ENCODE assay signal across 1 cellular context in the genomic region with DNA sequence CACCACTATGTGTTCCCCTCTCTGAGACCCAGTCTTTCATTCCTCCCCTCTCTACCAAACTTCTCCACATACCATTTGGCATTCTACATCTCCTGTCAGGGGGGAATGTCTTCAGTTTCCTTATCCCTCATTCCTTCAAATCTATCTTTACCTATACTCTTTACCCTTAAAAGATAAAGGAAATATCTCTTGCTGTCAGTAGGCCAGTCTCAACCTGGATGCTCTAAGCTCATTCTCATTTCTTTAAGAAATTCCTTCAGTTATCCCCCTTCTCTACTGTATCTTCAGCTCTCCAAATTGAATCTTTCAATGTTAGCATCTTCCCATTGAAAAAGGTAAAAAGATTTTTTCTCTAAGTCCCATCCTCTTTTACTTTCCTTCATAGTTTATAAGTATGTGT.
TF ChIP-seq lines count a peak whose summit lies in the region.

No MANE protein-coding gene starts in this region.

TF ChIP-seq in HEK293, 187 proteins besides CTCF, POLR2A, EP300 and RAD21:
- TF ChIP-seq, protein P1, sequence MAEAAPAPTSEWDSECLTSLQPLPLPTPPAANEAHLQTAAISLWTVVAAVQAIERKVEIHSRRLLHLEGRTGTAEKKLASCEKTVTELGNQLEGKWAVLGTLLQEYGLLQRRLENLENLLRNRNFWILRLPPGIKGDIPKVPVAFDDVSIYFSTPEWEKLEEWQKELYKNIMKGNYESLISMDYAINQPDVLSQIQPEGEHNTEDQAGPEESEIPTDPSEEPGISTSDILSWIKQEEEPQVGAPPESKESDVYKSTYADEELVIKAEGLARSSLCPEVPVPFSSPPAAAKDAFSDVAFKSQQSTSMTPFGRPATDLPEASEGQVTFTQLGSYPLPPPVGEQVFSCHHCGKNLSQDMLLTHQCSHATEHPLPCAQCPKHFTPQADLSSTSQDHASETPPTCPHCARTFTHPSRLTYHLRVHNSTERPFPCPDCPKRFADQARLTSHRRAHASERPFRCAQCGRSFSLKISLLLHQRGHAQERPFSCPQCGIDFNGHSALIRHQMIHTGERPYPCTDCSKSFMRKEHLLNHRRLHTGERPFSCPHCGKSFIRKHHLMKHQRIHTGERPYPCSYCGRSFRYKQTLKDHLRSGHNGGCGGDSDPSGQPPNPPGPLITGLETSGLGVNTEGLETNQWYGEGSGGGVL (tag by site-specific recombination; IDR thresholded peaks at IDR 0.05), result no peak
- TF ChIP-seq, protein P2, sequence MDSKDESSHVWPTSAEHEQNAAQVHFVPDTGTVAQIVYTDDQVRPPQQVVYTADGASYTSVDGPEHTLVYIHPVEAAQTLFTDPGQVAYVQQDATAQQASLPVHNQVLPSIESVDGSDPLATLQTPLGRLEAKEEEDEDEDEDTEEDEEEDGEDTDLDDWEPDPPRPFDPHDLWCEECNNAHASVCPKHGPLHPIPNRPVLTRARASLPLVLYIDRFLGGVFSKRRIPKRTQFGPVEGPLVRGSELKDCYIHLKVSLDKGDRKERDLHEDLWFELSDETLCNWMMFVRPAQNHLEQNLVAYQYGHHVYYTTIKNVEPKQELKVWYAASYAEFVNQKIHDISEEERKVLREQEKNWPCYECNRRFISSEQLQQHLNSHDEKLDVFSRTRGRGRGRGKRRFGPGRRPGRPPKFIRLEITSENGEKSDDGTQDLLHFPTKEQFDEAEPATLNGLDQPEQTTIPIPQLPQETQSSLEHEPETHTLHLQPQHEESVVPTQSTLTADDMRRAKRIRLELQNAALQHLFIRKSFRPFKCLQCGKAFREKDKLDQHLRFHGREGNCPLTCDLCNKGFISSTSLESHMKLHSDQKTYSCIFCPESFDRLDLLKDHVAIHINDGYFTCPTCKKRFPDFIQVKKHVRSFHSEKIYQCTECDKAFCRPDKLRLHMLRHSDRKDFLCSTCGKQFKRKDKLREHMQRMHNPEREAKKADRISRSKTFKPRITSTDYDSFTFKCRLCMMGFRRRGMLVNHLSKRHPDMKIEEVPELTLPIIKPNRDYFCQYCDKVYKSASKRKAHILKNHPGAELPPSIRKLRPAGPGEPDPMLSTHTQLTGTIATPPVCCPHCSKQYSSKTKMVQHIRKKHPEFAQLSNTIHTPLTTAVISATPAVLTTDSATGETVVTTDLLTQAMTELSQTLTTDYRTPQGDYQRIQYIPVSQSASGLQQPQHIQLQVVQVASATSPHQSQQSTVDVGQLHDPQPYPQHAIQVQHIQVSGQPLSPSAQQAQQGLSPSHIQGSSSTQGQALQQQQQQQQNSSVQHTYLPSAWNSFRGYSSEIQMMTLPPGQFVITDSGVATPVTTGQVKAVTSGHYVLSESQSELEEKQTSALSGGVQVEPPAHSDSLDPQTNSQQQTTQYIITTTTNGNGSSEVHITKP (tag by site-specific recombination; IDR thresholded peaks at IDR 0.05), result peak; percentile 67
